ENCODE assay signal across 9 cellular contexts in the genomic region with DNA sequence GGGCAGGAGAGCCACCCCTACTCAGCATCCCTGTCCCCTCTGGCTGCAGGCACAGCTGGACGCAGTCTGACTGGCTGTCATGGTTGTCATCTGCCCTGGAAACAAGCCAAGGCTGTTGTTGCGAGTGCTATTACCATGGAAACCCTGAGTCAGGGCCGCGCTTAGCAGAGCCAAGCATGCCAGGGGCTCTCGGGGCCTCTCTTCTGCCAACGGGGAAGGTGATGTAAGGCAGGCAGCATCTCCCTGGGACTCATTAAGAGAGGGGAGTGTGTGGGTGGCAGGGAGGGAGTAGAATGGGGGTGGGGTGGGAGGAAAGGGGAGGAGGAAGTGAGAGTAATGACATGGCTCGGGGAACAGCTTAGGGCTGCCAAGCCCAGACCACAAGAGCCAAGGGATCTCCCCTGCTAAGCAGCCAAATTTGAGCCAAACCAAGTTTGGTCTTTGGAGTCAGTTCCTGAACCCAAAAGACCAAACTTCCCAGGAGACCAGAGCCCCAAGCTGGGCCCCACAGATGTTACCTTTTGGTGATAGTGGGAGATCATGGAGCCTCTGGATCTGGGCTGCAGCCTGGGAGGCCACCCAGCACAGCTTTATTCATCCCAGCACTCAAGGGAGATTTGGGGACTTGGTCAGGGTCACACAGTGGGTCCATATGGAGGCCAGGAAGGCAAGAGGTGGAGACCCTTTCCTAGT.
DNase-seq lines count a peak whose midpoint lies in the region; ATAC-seq and TF ChIP-seq lines count a peak whose summit lies in the region.
"Had no signal": no experiment of that assay in that cellular context is flagged by ENCODE, and none has a peak within 500 bp of the region (broad histone marks: within the 10 kb centered on the region; RNA-seq: fewer than 3 reads in every experiment).

No MANE protein-coding gene starts in this region.

- DNase-seq in COLO668 (lab: John Stamatoyannopoulos, UW; ENCODE audit: unreplicated experiment) (peak; percentile 21), NCI-H1694 treated with DMSO at 0.1 percent for 48 hours (lab: John Stamatoyannopoulos, UW) (peak; percentile 96), kidney epithelial cell (ENCODE audit: low read depth) (peak; percentile 35), SW 1271 (lab: John Stamatoyannopoulos, UW) (no peak), progenitor cell of endocrine pancreas (ENCODE audit: low spot score, unreplicated experiment) (no peak)
- peak; percentile 57 for DNase-seq in activated CD4-positive, alpha-beta memory T cell treated with anti-CD3 and anti-CD28 coated beads for 36 hours

- peaks cover 2% of the 10 kb centered on the region for H3K27me3 Mint-ChIP-seq in activated CD4-positive, alpha-beta memory T cell treated with anti-CD3 and anti-CD28 coated beads for 36 hours
- H3K27me3 Mint-ChIP-seq in progenitor cell of endocrine pancreas: peaks cover 3% of the 10 kb centered on the region

- no peaks in the 10 kb centered on the region for H3K36me3 ChIP-seq in kidney epithelial cell (ENCODE audit: control insufficient read depth, insufficient read depth, low read length)

- CTCF ChIA-PET in activated CD4-positive, alpha-beta memory T cell treated with anti-CD3 and anti-CD28 coated beads for 36 hours (lab: Charles Lee): no interaction called here

- no peak overlapping the region for H3K4me3 Mint-ChIP-seq in activated CD4-positive, alpha-beta memory T cell treated with anti-CD3 and anti-CD28 coated beads for 36 hours
- H3K4me3 Mint-ChIP-seq in progenitor cell of endocrine pancreas (ENCODE audit: low read depth): no peak overlapping the region

- H3K4me1 Mint-ChIP-seq in activated CD4-positive, alpha-beta memory T cell treated with anti-CD3 and anti-CD28 coated beads for 36 hours (ENCODE audit: low read depth): no peaks in the 10 kb centered on the region
- H3K4me1 Mint-ChIP-seq in progenitor cell of endocrine pancreas (ENCODE audit: low read depth): no peaks in the 10 kb centered on the region

- no peak overlapping the region for H3K4me3 ChIP-seq in kidney epithelial cell (ENCODE audit: low read depth, low read length)

- POLR2A ChIA-PET in activated CD4-positive, alpha-beta memory T cell treated with anti-CD3 and anti-CD28 coated beads for 36 hours (lab: Charles Lee): no interaction called here

- H3K36me3 Mint-ChIP-seq in activated CD4-positive, alpha-beta memory T cell treated with anti-CD3 and anti-CD28 coated beads for 36 hours: no peaks in the 10 kb centered on the region
- no peaks in the 10 kb centered on the region for H3K36me3 Mint-ChIP-seq in progenitor cell of endocrine pancreas (ENCODE audit: insufficient read depth)
- H3K36me3 Mint-ChIP-seq: IgD-negative memory B cell had no signal

- peak; percentile 93 for ATAC-seq in GM18907 (IDR thresholded peaks at IDR 0.05; ENCODE audit: unreplicated experiment)
- ATAC-seq in HG02943 (IDR thresholded peaks at IDR 0.05; ENCODE audit: low read depth, unreplicated experiment): peak; percentile 84

- H3K27ac Mint-ChIP-seq in activated CD4-positive, alpha-beta memory T cell treated with anti-CD3 and anti-CD28 coated beads for 36 hours: no peak overlapping the region
- H3K27ac Mint-ChIP-seq in progenitor cell of endocrine pancreas: no peak overlapping the region

- H3K9me3 Mint-ChIP-seq in activated CD4-positive, alpha-beta memory T cell treated with anti-CD3 and anti-CD28 coated beads for 36 hours: peaks cover 19% of the 10 kb centered on the region
- H3K9me3 Mint-ChIP-seq in progenitor cell of endocrine pancreas (ENCODE audit: low read depth): peaks cover 4% of the 10 kb centered on the region

- TF ChIP-seq CTCF in kidney epithelial cell (IDR thresholded peaks at IDR 0.05; ENCODE audit: insufficient read depth, low read length, poor library complexity, severe bottlenecking): no peak
- TF ChIP-seq CTCF in progenitor cell of endocrine pancreas (IDR thresholded peaks at IDR 0.05; ENCODE audit: unreplicated experiment): no peak

- intact Hi-C loops in activated CD4-positive, alpha-beta memory T cell treated with anti-CD3 and anti-CD28 coated beads for 36 hours (cut with micrococcal nuclease): no loop called here

- no peaks in the 10 kb centered on the region for H3K27me3 ChIP-seq in kidney epithelial cell (ENCODE audit: control insufficient read depth, insufficient read depth, low read length)

Comparison
In these comparisons a context has a peak if more than half of its experiments do, and no peak if none do; other contexts are left out.
1. DNase-seq: peak in COLO668 (single experiment), NCI-H1694 treated with DMSO at 0.1 percent for 48 hours (single experiment), activated CD4-positive, alpha-beta memory T cell treated with anti-CD3 and anti-CD28 coated beads for 36 hours (single experiment) and kidney epithelial cell (single experiment); none in SW 1271 (0 of 2) and progenitor cell of endocrine pancreas (single experiment).